ENCODE assay signal across 24 cellular contexts in the genomic region with DNA sequence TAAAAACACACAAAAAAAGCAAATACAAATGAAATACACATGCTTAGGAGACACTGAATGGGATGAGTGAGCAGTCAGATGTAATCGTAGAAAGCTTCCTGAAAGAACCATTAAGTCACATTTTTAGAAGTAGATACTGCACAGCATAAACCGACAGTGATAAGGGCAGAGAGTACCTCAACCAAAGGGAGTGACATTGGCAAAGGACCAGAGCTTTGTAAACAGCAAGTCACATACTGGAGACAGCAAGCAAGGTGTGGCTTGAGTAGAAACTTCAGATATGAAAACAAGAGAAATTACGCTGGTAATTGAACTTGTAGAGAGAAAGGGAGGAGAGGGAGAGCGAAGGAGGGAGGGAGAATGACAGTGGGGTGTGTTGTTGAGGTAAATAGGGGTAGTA.
"Had no signal": no experiment of that assay in that cellular context is flagged by ENCODE, and none has a peak within 500 bp of the region (broad histone marks: within the 10 kb centered on the region; RNA-seq: fewer than 3 reads in every experiment).

No MANE protein-coding gene starts in this region.

- H3K27ac ChIP-seq: left ventricle myocardium inferior, pancreas, right atrium auricular region, right lobe of liver, stomach, testis, thyroid gland, uterus had no signal

- ATAC-seq: left colon; naive thymus-derived CD4-positive, alpha-beta T cell; stimulated activated naive B cell treated with anti-CD40 and anti-IgM and Interleukin-4, amounts not matched to agents 10 μg/mL and 1 μg/mL and 100 μg/mL, for 72 hours; stimulated activated naive CD8-positive, alpha-beta T cell treated with anti-CD3 and anti-CD28 coated beads, Interleukin-15, Interleukin-2, amounts not matched to agents 100 U/mL and 50 U/mL, for 24 hours had no signal

- H3K27me3 ChIP-seq: stomach, testis, thyroid gland, uterus had no signal

- H3K36me3 ChIP-seq: left ventricle myocardium inferior, pancreas, right atrium auricular region, right lobe of liver, stomach, thyroid gland, uterus had no signal

- DNase-seq: hypothalamus; immature natural killer cell; kidney; left colon; left ventricle myocardium inferior; mesendoderm; naive thymus-derived CD4-positive, alpha-beta T cell; nucleus accumbens; pancreas; right lobe of liver; stimulated activated CD4-positive, alpha-beta T cell treated with anti-CD3 and anti-CD28 coated beads, Interleukin-12 subunit alpha, Interleukin-12 subunit beta, amount 100 ng/mL, for 4 hours; stimulated activated CD4-positive, alpha-beta T cell treated with anti-CD3 and anti-CD28 coated beads, Interleukin-15, amount 100 ng/mL, for 24 hours; stimulated activated CD4-positive, alpha-beta T cell treated with anti-CD3 and anti-CD28 coated beads, Interleukin-2, amount 100 ng/mL, for 24 hours; stimulated activated CD4-positive, alpha-beta T cell treated with anti-CD3 and anti-CD28 coated beads, Interleukin-4, amount 100 ng/mL, for 1 hour; stimulated activated naive B cell treated with anti-CD40 and anti-IgM and Interleukin-4, amounts not matched to agents 10 μg/mL and 1 μg/mL and 100 μg/mL, for 72 hours; stimulated activated naive CD8-positive, alpha-beta T cell treated with anti-CD3 and anti-CD28 coated beads, Interleukin-15, Interleukin-2, amounts not matched to agents 100 U/mL and 50 U/mL, for 24 hours; stomach; testis; thyroid gland; trophoblast cell; uterus had no signal

- H3K4me1 ChIP-seq: left ventricle myocardium inferior, pancreas, right atrium auricular region, right lobe of liver, stomach, testis, thyroid gland, uterus had no signal

- H3K4me3 ChIP-seq: left ventricle myocardium inferior, lung, pancreas, right atrium auricular region, right lobe of liver, stomach, testis, thyroid gland, uterus had no signal

- H3K9me3 ChIP-seq: left ventricle myocardium inferior, pancreas, right atrium auricular region, right lobe of liver, testis, thyroid gland, uterus had no signal

- FAIRE-seq: islet of Langerhans, kidney, pancreas had no signal
